27 cellular contexts compared by ENCODE assay signal in genomic region chr16:84412262-84412661, GRCh38. TPM values are rescaled to one million over a fixed set of nuclear protein-coding genes. Genes with fewer than 3 reads are reported as not detected.
"Had no signal": no experiment of that assay in that cellular context is flagged by ENCODE, and none has a peak within 500 bp of the region (broad histone marks: within the 10 kb centered on the region; RNA-seq: fewer than 3 reads in every experiment).

No MANE protein-coding gene starts in this region.

- H3K36me3 Mint-ChIP-seq: natural killer cell; stimulated activated effector memory CD8-positive, alpha-beta T cell treated with anti-CD3 and anti-CD28 coated beads, Interleukin-12 subunit alpha, Interleukin-12 subunit beta, amount 100 ng/mL, for 72 hours; type B pancreatic cell had no signal

- H3K9me3 Mint-ChIP-seq: natural killer cell; stimulated activated effector memory CD8-positive, alpha-beta T cell treated with anti-CD3 and anti-CD28 coated beads, Interleukin-12 subunit alpha, Interleukin-12 subunit beta, amount 100 ng/mL, for 72 hours; type B pancreatic cell had no signal

- ATAC-seq: foreskin keratinocyte; gastroesophageal sphincter; heart left ventricle; left colon; natural killer cell; stimulated activated effector memory CD8-positive, alpha-beta T cell treated with anti-CD3 and anti-CD28 coated beads, Interleukin-12 subunit alpha, Interleukin-12 subunit beta, amount 100 ng/mL, for 72 hours had no signal

- H3K4me3 Mint-ChIP-seq: natural killer cell; stimulated activated effector memory CD8-positive, alpha-beta T cell treated with anti-CD3 and anti-CD28 coated beads, Interleukin-12 subunit alpha, Interleukin-12 subunit beta, amount 100 ng/mL, for 72 hours; type B pancreatic cell had no signal

- H3K27ac Mint-ChIP-seq: natural killer cell; stimulated activated effector memory CD8-positive, alpha-beta T cell treated with anti-CD3 and anti-CD28 coated beads, Interleukin-12 subunit alpha, Interleukin-12 subunit beta, amount 100 ng/mL, for 72 hours; type B pancreatic cell had no signal

- H3K27me3 Mint-ChIP-seq: type B pancreatic cell had no signal

- H3K4me1 Mint-ChIP-seq: natural killer cell; stimulated activated effector memory CD8-positive, alpha-beta T cell treated with anti-CD3 and anti-CD28 coated beads, Interleukin-12 subunit alpha, Interleukin-12 subunit beta, amount 100 ng/mL, for 72 hours had no signal

- DNase-seq: dermis blood vessel endothelial cell; effector memory CD4-positive, alpha-beta T cell; foreskin keratinocyte; heart left ventricle; islet precursor cell; kidney glomerular epithelial cell; left colon; left ventricle myocardium inferior; mammary epithelial cell; mesendoderm; natural killer cell; sigmoid colon; stimulated activated CD4-positive, alpha-beta T cell treated with anti-CD3 and anti-CD28 coated beads, Interleukin-2, amount 100 ng/mL, for 24 hours; stimulated activated CD4-positive, alpha-beta T cell treated with anti-CD3 and anti-CD28 coated beads, Interleukin-4, amount 100 ng/mL, for 24 hours; stimulated activated naive CD4-positive, alpha-beta T cell treated with Interleukin-2 at 50 U/mL for 16 hours; stomach; thyroid gland; uterus had no signal

RNA-seq across cellular contexts. Expression of gene ATP2C2, which starts 43.9 kb away (rescaled TPM):
- total RNA-seq: dermis blood vessel endothelial cell, endothelial cell of umbilical vein, fibroblast of lung, heart left ventricle, left ventricle myocardium inferior, mononuclear cell, natural killer cell, right atrium auricular region, skeletal muscle tissue, subcutaneous adipose tissue had no signal
